In the genomic region with DNA sequence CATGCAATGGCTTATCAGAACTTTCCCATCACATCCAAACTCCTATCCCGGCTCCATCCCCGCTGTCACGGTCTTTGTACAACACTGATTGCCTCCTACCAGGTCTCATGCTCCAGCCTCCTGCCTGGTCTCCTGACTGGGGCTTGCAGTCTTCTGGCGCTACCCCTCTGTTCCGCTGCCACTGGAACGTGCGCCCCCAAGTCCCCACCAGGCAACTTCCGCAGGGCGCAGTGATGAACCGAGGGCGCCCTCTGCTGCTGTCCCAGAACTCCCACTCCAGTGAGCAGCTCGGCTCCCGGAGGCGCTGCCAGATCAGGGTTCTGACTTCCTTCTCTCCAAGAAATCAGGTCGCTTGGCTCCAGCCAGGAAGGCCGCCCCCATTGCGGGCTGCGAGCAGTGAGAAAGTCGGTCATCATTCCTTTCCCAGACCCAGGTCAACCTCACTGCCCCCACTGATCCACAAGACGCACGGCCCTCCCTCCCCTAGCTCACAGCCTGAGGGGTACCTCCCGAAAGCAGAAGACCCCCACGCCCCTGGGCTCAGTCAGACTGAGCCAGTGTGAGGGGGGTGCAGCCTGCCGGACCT, we compare ENCODE assay signal across 8 cellular contexts. TPM values are rescaled to one million over a fixed set of nuclear protein-coding genes. Genes with fewer than 3 reads are reported as not detected.
DNase-seq lines count a peak whose midpoint lies in the region; ATAC-seq and TF ChIP-seq lines count a peak whose summit lies in the region.

No MANE protein-coding gene starts in this region.

- TF ChIP-seq CTCF in heart right ventricle (IDR thresholded peaks at IDR 0.05): peak; percentile 62 to 88 (median 81)

- H3K36me3 ChIP-seq in heart right ventricle: no peaks in the 10 kb centered on the region

- H3K4me3 ChIP-seq in heart right ventricle: peak overlapping the region in 1 of 10 donors; percentile 14

- no peak for DNase-seq in Right ventricle myocardium inferior (ENCODE audit: missing footprints)
- no peak for DNase-seq in cardiac septum (ENCODE audit: low spot score)
- peak; percentile 72 for DNase-seq in NCI-H82 (lab: John Stamatoyannopoulos, UW)
- DNase-seq in activated naive CD4-positive, alpha-beta T cell treated with anti-CD3 and anti-CD28 coated beads, Interleukin-2, amount 50 U/mL, for 16 hours: peak; percentile 42
- peak; percentile 52 to 66 for DNase-seq in heart right ventricle
- peak; percentile 90 for DNase-seq in posterior vena cava (ENCODE audit: low spot score)
- DNase-seq in germinal center (ENCODE audit: low spot score): no peak
- no peak for DNase-seq in GOT3 (lab: John Stamatoyannopoulos, UW)

- intact Hi-C loops in Right ventricle myocardium inferior (cut with DNase I) (loop anchor here (1.0 kb wide), 1 partner anchor 70 kb away; no protein-coding TSS in a partner anchor), cardiac septum (cut with DNase I) (loop anchor here (1.0 to 2.0 kb wide), 2 partner anchors 71 to 264 kb away; no protein-coding TSS in a partner anchor), heart right ventricle (cut with DNase I) (loop anchor here in 8 of 10 donors (1.0 to 5.0 kb wide), 5 partner anchors 69 to 164 kb away; no protein-coding TSS in a partner anchor), posterior vena cava (cut with DNase I) (loop anchor here (1.0 to 10.0 kb wide), 3 partner anchors 23 to 262 kb away; no protein-coding TSS in a partner anchor)

- peaks cover 0 to 6% (median 0%) of the 10 kb centered on the region in 11 donors for H3K9me3 ChIP-seq in heart right ventricle

- ATAC-seq in Right ventricle myocardium inferior: peak; percentile 72
- ATAC-seq in heart right ventricle: peak; percentile 83 to 94 (median 88)

- peaks cover 0 to 27% (median 17%) of the 10 kb centered on the region in 7 donors for H3K27me3 ChIP-seq in heart right ventricle

- no peak overlapping the region for H3K27ac ChIP-seq in heart right ventricle

- 7 to 8% methylated on average over 24 of the region's 24 CpGs for WGBS in heart right ventricle, 2 donors

- H3K4me1 ChIP-seq in heart right ventricle: peaks cover 0 to 8% (median 4%) of the 10 kb centered on the region in 9 donors

RNA-seq across cellular contexts. Expression of gene RAB11FIP5, which starts 43.9 kb away (rescaled TPM):
- total RNA-seq in Right ventricle myocardium inferior: 19.0 TPM
- 38.1 TPM for total RNA-seq in cardiac septum
- 10 to 100 TPM; 16.3 to 30.4 (median 22.3) TPM for total RNA-seq in heart right ventricle
- 10 to 100 TPM in 1 of 2 donors, 1 to 10 TPM in 1; 6.8 to 25.2 TPM for polyA plus RNA-seq in heart right ventricle
- total RNA-seq in posterior vena cava: 10 to 100 TPM; 29.3 to 39.2 TPM

RNA-seq across cellular contexts. Expression of gene NOTO, which starts 45.7 kb away (rescaled TPM):
- total RNA-seq in Right ventricle myocardium inferior (not detected), cardiac septum (not detected), heart right ventricle (not detected), posterior vena cava (not detected)
- not detected for polyA plus RNA-seq in heart right ventricle

RNA-seq across cellular contexts. Expression of gene SMYD5, which starts 57.4 kb away (rescaled TPM):
- 16.8 TPM for total RNA-seq in Right ventricle myocardium inferior
- 24.7 TPM for total RNA-seq in cardiac septum
- 10 to 100 TPM; 13.3 to 22.7 (median 17.5) TPM for total RNA-seq in heart right ventricle
- 10 to 100 TPM; 17.0 to 17.9 TPM for polyA plus RNA-seq in heart right ventricle
- total RNA-seq in posterior vena cava: 10 to 100 TPM; 17.1 to 20.8 TPM

Comparison
In these comparisons a context has a peak if more than half of its experiments do, and no peak if none do; other contexts are left out.
1. DNase-seq: peak in NCI-H82 (single experiment), activated naive CD4-positive, alpha-beta T cell treated with anti-CD3 and anti-CD28 coated beads, Interleukin-2, amount 50 U/mL, for 16 hours (single experiment), heart right ventricle (2 of 2) and posterior vena cava (single experiment); none in Right ventricle myocardium inferior (single experiment), cardiac septum (single experiment), germinal center (single experiment) and GOT3 (single experiment).